8 cellular contexts compared by ENCODE assay signal in genomic region chr16:21757080-21757671, GRCh38.
DNase-seq lines count a peak whose midpoint lies in the region; ATAC-seq, FAIRE-seq and TF ChIP-seq lines count a peak whose summit lies in the region.
"Not testable (repeated sequence)": the region's sequence is repeated elsewhere in the genome, so short reads cannot be mapped to it uniquely, and the experiment has no call there.

No MANE protein-coding gene starts in this region.

- 0% methylated on average over 2 of the region's 31 CpGs for WGBS in K562 (ENCODE audit: insufficient coverage, low coverage, missing lambda C conversion rate)

- H3K27me3 ChIP-seq in K562 (ENCODE audit: control insufficient read depth in 2 of 2, insufficient read depth in 2 of 2, low read length in 2 of 2); left lung: not testable (repeated sequence)

- H3K27ac ChIP-seq in K562 (ENCODE audit: extremely low read depth, low read depth, low read length); left lung: not testable (repeated sequence)

- DNase-seq in GM18507 (ENCODE audit: extremely low spot score, insufficient read length, low read depth); K562 (ENCODE audit: extremely low read depth in 1 of 4, low spot score in 3 of 4); left lung; stimulated activated naive B cell treated with anti-CD40 and anti-IgM and Interleukin-4, amounts not matched to agents 10 μg/mL and 1 μg/mL and 100 μg/mL, for 72 hours: not testable (repeated sequence)

- H3K4me3 Mint-ChIP-seq in stimulated activated naive B cell treated with anti-CD40 and anti-IgM and Interleukin-4, amounts not matched to agents 10 μg/mL and 1 μg/mL and 100 μg/mL, for 72 hours: not testable (repeated sequence)

- not testable (repeated sequence) for H2AFZ ChIP-seq in K562 (ENCODE audit: low read depth, low read length)

- not testable (repeated sequence) for H3K4me1 ChIP-seq in K562 (replicated peaks in 1 of 2; ENCODE audit: control insufficient read depth in 2 of 2, insufficient read depth in 2 of 2, low read length in 2 of 2); left lung

- intact Hi-C loops in K562 (cut with micrococcal nuclease); left lung (cut with DNase I): not testable (repeated sequence)

- not testable (repeated sequence) for H3K4me3 ChIP-seq in K562, left lung

- not testable (repeated sequence) for H3K4me2 ChIP-seq in K562 (ENCODE audit: insufficient read depth, low read length)

- H3K79me2 ChIP-seq in K562 (ENCODE audit: control insufficient read depth, insufficient read depth, low read length): not testable (repeated sequence)

- not testable (repeated sequence) for H4K20me1 ChIP-seq in K562 (replicated peaks; ENCODE audit: control insufficient read depth, insufficient read depth, low read length)

- H3K9me1 ChIP-seq in K562 (ENCODE audit: control insufficient read depth, insufficient read depth, low read length): not testable (repeated sequence)

- POLR2A ChIA-PET in K562 (lab: Yijun Ruan, JAX): not testable (repeated sequence)

- ATAC-seq in GM19467 (IDR thresholded peaks at IDR 0.05; ENCODE audit: unreplicated experiment) (peak; percentile 91), HG02623 (IDR thresholded peaks at IDR 0.05; ENCODE audit: unreplicated experiment) (peak; percentile 78), HG03135 (IDR thresholded peaks at IDR 0.05; ENCODE audit: unreplicated experiment) (peak; percentile 80), SK-N-SH treated with all-trans-retinoic acid at 6 μM for 48 hours (peak; percentile 99), K562 (peak; percentile 100), left lung (peak; percentile 100)
- peak; percentile 83 to 91 for ATAC-seq in stimulated activated naive B cell treated with anti-CD40 and anti-IgM and Interleukin-4, amounts not matched to agents 10 μg/mL and 1 μg/mL and 100 μg/mL, for 72 hours (replicated peaks)

- not testable (repeated sequence) for TF ChIP-seq EP300 in K562 (IDR thresholded peaks at IDR 0.05; ENCODE audit: low read length)

- peak; percentile 47 for FAIRE-seq in GM18507 (lab: Jason Lieb, UNC)
- peak; percentile 77 for FAIRE-seq in K562 (lab: Jason Lieb, UNC)

- H3K9me3 ChIP-seq in K562 (replicated peaks; ENCODE audit: control insufficient read depth, insufficient read depth, low read depth, low read length); left lung: not testable (repeated sequence)

- not testable (repeated sequence) for H3K36me3 Mint-ChIP-seq in stimulated activated naive B cell treated with anti-CD40 and anti-IgM and Interleukin-4, amounts not matched to agents 10 μg/mL and 1 μg/mL and 100 μg/mL, for 72 hours

- not testable (repeated sequence) for H3K36me3 ChIP-seq in K562 (ENCODE audit: control insufficient read depth, insufficient read depth, low read length); left lung

- not testable (repeated sequence) for H3K9me3 Mint-ChIP-seq in stimulated activated naive B cell treated with anti-CD40 and anti-IgM and Interleukin-4, amounts not matched to agents 10 μg/mL and 1 μg/mL and 100 μg/mL, for 72 hours

- H3K27ac Mint-ChIP-seq in stimulated activated naive B cell treated with anti-CD40 and anti-IgM and Interleukin-4, amounts not matched to agents 10 μg/mL and 1 μg/mL and 100 μg/mL, for 72 hours: not testable (repeated sequence)

- not testable (repeated sequence) for H3K4me1 Mint-ChIP-seq in stimulated activated naive B cell treated with anti-CD40 and anti-IgM and Interleukin-4, amounts not matched to agents 10 μg/mL and 1 μg/mL and 100 μg/mL, for 72 hours

- H3K27me3 Mint-ChIP-seq in stimulated activated naive B cell treated with anti-CD40 and anti-IgM and Interleukin-4, amounts not matched to agents 10 μg/mL and 1 μg/mL and 100 μg/mL, for 72 hours: not testable (repeated sequence)

- not testable (repeated sequence) for TF ChIP-seq POLR2A in K562 (conservative IDR thresholded peaks at IDR 0.05)

- not testable (repeated sequence) for TF ChIP-seq CTCF in K562 (IDR thresholded peaks at IDR 0.05 in 2 of 3, conservative IDR thresholded peaks at IDR 0.05 in 1 of 3; ENCODE audit: insufficient read depth in 2 of 3, low read depth in 1 of 3, low read length in 3 of 3); left lung (IDR thresholded peaks at IDR 0.05)

- in situ Hi-C loops in K562 (cut with MboI): not testable (repeated sequence)

- CTCF ChIA-PET in K562 (lab: Yijun Ruan, JAX; ENCODE audit: low intra/inter-chr PET ratio): not testable (repeated sequence)

- BruUV-seq in K562 (replicated peaks; lab: Mats Ljungman, UMichigan): not testable (repeated sequence)

- not testable (repeated sequence) for TF ChIP-seq RAD21 in K562 (CRISPR knock-in tag; conservative IDR thresholded peaks at IDR 0.05 in 1 of 2, IDR thresholded peaks at IDR 0.05 in 1 of 2)

- not testable (repeated sequence) for H3K9ac ChIP-seq in K562 (ENCODE audit: insufficient read depth in 1 of 2, low read depth in 2 of 2, low read length in 2 of 2)
